ENCODE assay signal across 1 cellular context in the genomic region with DNA sequence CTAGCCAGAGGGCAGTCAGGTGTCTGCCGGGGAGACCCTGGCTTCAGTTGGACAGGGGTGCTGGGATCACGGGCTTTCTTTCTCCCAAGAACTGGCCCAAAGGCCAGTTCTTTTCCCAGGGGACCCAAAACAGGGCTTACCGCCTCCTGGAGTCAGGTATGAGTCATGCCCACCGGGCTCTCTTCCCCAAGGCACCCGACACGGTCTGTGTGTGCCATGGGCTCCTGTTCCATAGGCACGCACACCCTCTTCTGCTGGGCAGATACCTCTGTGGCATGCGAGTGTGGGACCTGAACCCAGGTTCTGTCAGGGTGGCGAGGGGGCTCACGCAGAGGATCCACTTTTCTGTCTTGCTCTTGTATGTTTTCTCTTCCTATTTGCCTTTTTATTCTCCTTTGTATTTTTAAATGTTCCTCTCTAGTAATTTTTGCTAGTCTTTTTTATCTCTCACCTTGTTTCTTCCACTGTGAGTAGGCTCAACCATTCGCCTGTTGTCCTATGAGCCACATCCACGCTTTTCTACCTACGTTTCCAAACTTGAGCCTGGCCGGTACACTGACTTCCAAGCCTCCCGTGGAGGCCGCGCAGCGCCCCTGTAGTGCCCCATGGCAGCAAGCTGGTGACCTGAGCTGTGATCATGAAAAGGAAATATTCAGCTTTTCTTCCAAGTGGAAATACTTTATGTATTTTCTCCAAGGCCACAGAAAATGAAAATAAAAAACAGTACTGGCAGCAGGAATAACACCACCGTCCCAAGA.
TF ChIP-seq lines count a peak whose summit lies in the region.

No MANE protein-coding gene starts in this region.

TF ChIP-seq in H1, 55 proteins besides CTCF, POLR2A, EP300 and RAD21:
- TF ChIP-seq, protein P1, sequence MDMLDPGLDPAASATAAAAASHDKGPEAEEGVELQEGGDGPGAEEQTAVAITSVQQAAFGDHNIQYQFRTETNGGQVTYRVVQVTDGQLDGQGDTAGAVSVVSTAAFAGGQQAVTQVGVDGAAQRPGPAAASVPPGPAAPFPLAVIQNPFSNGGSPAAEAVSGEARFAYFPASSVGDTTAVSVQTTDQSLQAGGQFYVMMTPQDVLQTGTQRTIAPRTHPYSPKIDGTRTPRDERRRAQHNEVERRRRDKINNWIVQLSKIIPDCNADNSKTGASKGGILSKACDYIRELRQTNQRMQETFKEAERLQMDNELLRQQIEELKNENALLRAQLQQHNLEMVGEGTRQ (IDR thresholded peaks at IDR 0.05; ENCODE audit: low read length) = no peak
- TF ChIP-seq CEBPB (IDR thresholded peaks at IDR 0.05; ENCODE audit: low read depth, low read length) (no peak), CREB1 (IDR thresholded peaks at IDR 0.05) (no peak), SP4 (IDR thresholded peaks at IDR 0.05; ENCODE audit: low read length) (no peak), POLR2AphosphoS5 (IDR thresholded peaks at IDR 0.05; ENCODE audit: low read depth, low read length) (no peak), NRF1 (IDR thresholded peaks at IDR 0.05; ENCODE audit: low read depth, low read length) (no peak), GABPA (IDR thresholded peaks at IDR 0.05; ENCODE audit: borderline replicate concordance, insufficient read depth, low read length) (no peak), SUZ12 (IDR thresholded peaks at IDR 0.05; ENCODE audit: low read length) (no peak), CBX5 (IDR thresholded peaks at IDR 0.05; ENCODE audit: low read depth, low read length) (no peak), KDM4A (IDR thresholded peaks at IDR 0.05; ENCODE audit: low read depth, low read length, severe bottlenecking) (no peak), JUND (IDR thresholded peaks at IDR 0.05; ENCODE audit: low read length) (no peak)
- TF ChIP-seq, protein P2, sequence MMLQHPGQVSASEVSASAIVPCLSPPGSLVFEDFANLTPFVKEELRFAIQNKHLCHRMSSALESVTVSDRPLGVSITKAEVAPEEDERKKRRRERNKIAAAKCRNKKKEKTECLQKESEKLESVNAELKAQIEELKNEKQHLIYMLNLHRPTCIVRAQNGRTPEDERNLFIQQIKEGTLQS (IDR thresholded peaks at IDR 0.05; ENCODE audit: insufficient read depth, low read depth, low read length) = no peak
- TF ChIP-seq, protein P3, sequence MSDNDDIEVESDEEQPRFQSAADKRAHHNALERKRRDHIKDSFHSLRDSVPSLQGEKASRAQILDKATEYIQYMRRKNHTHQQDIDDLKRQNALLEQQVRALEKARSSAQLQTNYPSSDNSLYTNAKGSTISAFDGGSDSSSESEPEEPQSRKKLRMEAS (IDR thresholded peaks at IDR 0.05) = no peak
TF ChIP-seq in H1: peak in this region for 0.
